In genomic region chr1:94974824-94975223, GRCh38 we compare ENCODE assay signal across 16 cellular contexts. TPM values are rescaled to one million over a fixed set of nuclear protein-coding genes. Genes with fewer than 3 reads are reported as not detected.
DNase-seq lines count a peak whose midpoint lies in the region; ATAC-seq and TF ChIP-seq lines count a peak whose summit lies in the region.
"Had no signal": no experiment of that assay in that cellular context is flagged by ENCODE, and none has a peak within 500 bp of the region (broad histone marks: within the 10 kb centered on the region; RNA-seq: fewer than 3 reads in every experiment).

No MANE protein-coding gene starts in this region.

- no peak for TF ChIP-seq CTCF in fibroblast of lung (conservative IDR thresholded peaks at IDR 0.05 in 1 of 2, IDR thresholded peaks at IDR 0.05 in 1 of 2; ENCODE audit: low read depth in 1 of 2, low read length in 2 of 2)

- H3K9me3 ChIP-seq in SJSA1 (replicated peaks) (no peaks in the 10 kb centered on the region), fibroblast of lung (ENCODE audit: control insufficient read depth, insufficient read depth, low read depth, low read length) (no peaks in the 10 kb centered on the region)

- DNase-seq in GM03348 (ENCODE audit: low spot score) (peak; percentile 67), SJSA1 (ENCODE audit: low read depth in 1 of 2, low spot score in 2 of 2) (peak; percentile 79 to 87), fibroblast of lung (ENCODE audit: low read depth in 2 of 2) (peak; percentile 34 to 93), renal cortical epithelial cell (ENCODE audit: low read depth) (peak; percentile 73), NCI-H1436 (lab: John Stamatoyannopoulos, UW) (no peak), sciatic nerve (ENCODE audit: low spot score) (no peak)
- DNase-seq: activated CD8-positive, alpha-beta memory T cell treated with anti-CD3 and anti-CD28 coated beads for 24 hours; activated naive CD8-positive, alpha-beta T cell treated with anti-CD3 and anti-CD28 coated beads, Interleukin-2, amount 10 ng/mL, durations not matched to agents 7 days and 5 days; CD8-positive, alpha-beta T cell; effector CD8-positive, alpha-beta T cell; natural killer cell; NCI-H2107; stimulated activated CD8-positive, alpha-beta memory T cell treated with anti-CD3 and anti-CD28 coated beads, Interleukin-4, amount 100 ng/mL, for 48 hours had no signal

- intact Hi-C loops in sciatic nerve (cut with DNase I) = no loop called here

- H3K4me1 ChIP-seq in SJSA1 (replicated peaks) (peaks cover 42% of the 10 kb centered on the region), fibroblast of lung (ENCODE audit: control insufficient read depth, extremely low read depth, insufficient read depth, low read length) (peaks cover 17% of the 10 kb centered on the region)

- H3K36me3 ChIP-seq in SJSA1 (no peaks in the 10 kb centered on the region; the same call in 1 of the 2 replicates), fibroblast of lung (ENCODE audit: control insufficient read depth, insufficient read depth, low read length) (no peaks in the 10 kb centered on the region)

- H3K27me3 ChIP-seq in SJSA1 (replicated peaks) (no peaks in the 10 kb centered on the region), fibroblast of lung (ENCODE audit: control insufficient read depth, insufficient read depth, low read length) (no peaks in the 10 kb centered on the region)

- H4K20me1 ChIP-seq in fibroblast of lung (ENCODE audit: control insufficient read depth, extremely low read depth, insufficient read depth, low read length) = no peaks in the 10 kb centered on the region

- peak overlapping the region; percentile 7 for H3K4me2 ChIP-seq in fibroblast of lung (ENCODE audit: extremely low read depth, insufficient read depth, low read length)

- H3K27ac ChIP-seq in SJSA1 = peak overlapping the region; percentile 74
- peak overlapping the region; percentile 57 for H3K27ac ChIP-seq in fibroblast of lung (ENCODE audit: insufficient read depth, low read length)

- H3K4me3 ChIP-seq in SJSA1 (no peak overlapping the region), fibroblast of lung (replicated peaks in 1 of 4; ENCODE audit: control extremely low read depth in 1 of 4, insufficient read depth in 1 of 4, low read depth in 3 of 4, low read length in 4 of 4) (peak overlapping the region in 1 of 4 experiments; percentile 8)
- H3K4me3 ChIP-seq: K562 had no signal

- H3K79me2 ChIP-seq in fibroblast of lung (ENCODE audit: control insufficient read depth, insufficient read depth, low read length) = no peaks in the 10 kb centered on the region

- ATAC-seq in GM21423 (IDR thresholded peaks at IDR 0.05; ENCODE audit: unreplicated experiment) = no peak
- ATAC-seq in HG03139 (IDR thresholded peaks at IDR 0.05; ENCODE audit: unreplicated experiment) = no peak
- no peak for ATAC-seq in sciatic nerve
- ATAC-seq: CD8-positive, alpha-beta T cell; K562; natural killer cell had no signal

- H2AFZ ChIP-seq in fibroblast of lung (ENCODE audit: low read length) = no peak overlapping the region

- no peak overlapping the region for H3K9ac ChIP-seq in fibroblast of lung (ENCODE audit: insufficient read depth, low read length)

RNA-seq across cellular contexts. Expression of gene CNN3, which starts 47.9 kb away (rescaled TPM):
- 543 and 602 TPM in 2 replicates for total RNA-seq in SJSA1 (2014; rRNA removed; shearing (Covaris generic))
- total RNA-seq in fibroblast of lung = 312 and 601 TPM in 2 replicates
- polyA plus RNA-seq in fibroblast of lung = 637 and 670 TPM in 2 replicates
- 520 and 526 TPM in 2 replicates for polyA plus RNA-seq in fibroblast of lung (2012)
- polyA minus RNA-seq in fibroblast of lung (ENCODE audit: low replicate concordance) = 153 and 168 TPM in 2 replicates
- 636 and 714 TPM in 2 replicates for total RNA-seq in renal cortical epithelial cell
- 419 TPM for total RNA-seq in sciatic nerve

Comparison
In these comparisons a context has a peak if more than half of its experiments do, and no peak if none do; other contexts are left out.
1. DNase-seq: peak in GM03348 (single experiment), SJSA1 (2 of 2), fibroblast of lung (2 of 2) and renal cortical epithelial cell (single experiment); none in NCI-H1436 (single experiment) and sciatic nerve (single experiment).